Comparison of ENCODE assay signal across 10 cellular contexts in genomic region chr7:126700807-126701604, GRCh38.
DNase-seq lines count a peak whose midpoint lies in the region; ATAC-seq, FAIRE-seq and TF ChIP-seq lines count a peak whose summit lies in the region.
"Had no signal": no experiment of that assay in that cellular context is flagged by ENCODE, and none has a peak within 500 bp of the region (broad histone marks: within the 10 kb centered on the region; RNA-seq: fewer than 3 reads in every experiment).

No MANE protein-coding gene starts in this region.

- H2BK5ac ChIP-seq in mesenchymal stem cell (ENCODE audit: low read depth, low read length, poor library complexity, severe bottlenecking), result no peak overlapping the region

- H2AK5ac ChIP-seq in mesenchymal stem cell (ENCODE audit: low read length, severe bottlenecking), result no peak overlapping the region

- H3K18ac ChIP-seq in mesenchymal stem cell (ENCODE audit: low read depth in 1 of 2, low read length in 2 of 2), result no peak overlapping the region

- POLR2A ChIA-PET in GM12878 (lab: Charles Lee), result interaction anchor here (1.2 to 3.3 kb wide), 8 partner anchors 17 to 252 kb away, joined by 3 to 19 read pairs (median 6); no protein-coding TSS in a partner anchor

- no peak overlapping the region for H4K91ac ChIP-seq in mesenchymal stem cell (ENCODE audit: low read length)

- H3K4me1 ChIP-seq in GM12878 (ENCODE audit: control insufficient read depth, insufficient read depth, low read length) (peaks cover 31% of the 10 kb centered on the region), mesenchymal stem cell (ENCODE audit: control insufficient read depth, insufficient read depth, low read depth, low read length) (no peaks in the 10 kb centered on the region), aorta (ENCODE audit: control insufficient read depth in 1 of 2, insufficient read depth in 2 of 2, low read length in 2 of 2) (no peaks in the 10 kb centered on the region)

- H3K4me2 ChIP-seq in GM12878 (ENCODE audit: control insufficient read depth, insufficient read depth), result peak overlapping the region; percentile 51
- no peak overlapping the region for H3K4me2 ChIP-seq in mesenchymal stem cell (ENCODE audit: low read length, poor library complexity, severe bottlenecking)

- H3K4ac ChIP-seq in mesenchymal stem cell (ENCODE audit: low read depth in 1 of 2, low read length in 2 of 2), result no peak overlapping the region

- H3K4me3 ChIP-seq in GM12878, result 0 out of 2 replicates have a peak overlapping the region, but pooled peaks have one; percentile 35
- peak overlapping the region in 1 of 2 experiments; percentile 60 for H3K4me3 ChIP-seq in mesenchymal stem cell (ENCODE audit: insufficient read depth in 1 of 2, low read depth in 1 of 2, low read length in 2 of 2)
- no peak overlapping the region for H3K4me3 ChIP-seq in aorta (ENCODE audit: low read length in 2 of 2)

- no peak for TF ChIP-seq CTCF in GM12878 (IDR thresholded peaks at IDR 0.05 in 2 of 3, conservative IDR thresholded peaks at IDR 0.05 in 1 of 3; ENCODE audit: control insufficient read depth in 2 of 3, extremely low read depth in 1 of 3, insufficient read depth in 1 of 3, low read depth in 3 of 3, low read length in 3 of 3)

- no peak overlapping the region for H3K14ac ChIP-seq in mesenchymal stem cell (ENCODE audit: low read length in 2 of 2)

- H3K9ac ChIP-seq in GM12878 (ENCODE audit: control insufficient read depth, insufficient read depth, low read length) (peak overlapping the region; percentile 68), mesenchymal stem cell (ENCODE audit: low read length) (peak overlapping the region; percentile 82)

- FAIRE-seq in H54 (lab: Jason Lieb, UNC), result peak; percentile 98
- peak; percentile 98 for FAIRE-seq in GM12878 (lab: Jason Lieb, UNC)
- FAIRE-seq: A204.1 had no signal

- no peak overlapping the region for H4K8ac ChIP-seq in mesenchymal stem cell (ENCODE audit: low read length)

- DNase-seq in NCI-H146 (lab: John Stamatoyannopoulos, UW) (peak; percentile 16), NCI-H146 treated with DMSO at 0.1 percent for 48 hours (lab: John Stamatoyannopoulos, UW; ENCODE audit: unreplicated experiment) (no peak), H54 (ENCODE audit: insufficient read length, low spot score) (peak; percentile 47), LoVo (ENCODE audit: low spot score) (peak; percentile 34), SK-MEL-5 (ENCODE audit: low read depth, low spot score) (peak; percentile 78), GM12878 (ENCODE audit: low read depth, low spot score) (peak; percentile 98), mesenchymal stem cell (peak; percentile 98), aorta (peak; percentile 67 to 70)

- no peak overlapping the region for H2BK15ac ChIP-seq in mesenchymal stem cell (ENCODE audit: low read depth, poor library complexity, severe bottlenecking)

- H3K27me3 ChIP-seq in GM12878 (replicated peaks in 1 of 2; ENCODE audit: control insufficient read depth in 2 of 2, insufficient read depth in 2 of 2, low read length in 1 of 2) (no peaks in the 10 kb centered on the region), mesenchymal stem cell (ENCODE audit: control insufficient read depth in 1 of 2, insufficient read depth in 1 of 2, low read length in 2 of 2) (no peaks in the 10 kb centered on the region), aorta (ENCODE audit: control insufficient read depth in 1 of 2, insufficient read depth in 2 of 2, low read length in 1 of 2) (no peaks in the 10 kb centered on the region)
- H3K27me3 ChIP-seq: neutrophil had no signal

- peak; percentile 89 for ATAC-seq in GM12878
- no peak for ATAC-seq in aorta (ENCODE audit: low FRiP score)

- no peaks in the 10 kb centered on the region; the same call in 1 of the 2 replicates for H3K79me2 ChIP-seq in GM12878 (ENCODE audit: control insufficient read depth, insufficient read depth, low read length)

- no peaks in the 10 kb centered on the region for H3K79me1 ChIP-seq in mesenchymal stem cell (replicated peaks; ENCODE audit: low read length, poor library complexity, severe bottlenecking)

- TF ChIP-seq RAD21 in GM12878 (IDR thresholded peaks at IDR 0.05; ENCODE audit: insufficient read depth, low read depth, low read length), result peak; percentile 28

- H2BK120ac ChIP-seq in mesenchymal stem cell (ENCODE audit: low read depth, low read length), result no peak overlapping the region

- H3K9me3 ChIP-seq in GM12878 (replicated peaks; ENCODE audit: control insufficient read depth, insufficient read depth, low read length) (peaks cover 3% of the 10 kb centered on the region; the same call in 2 of the 3 replicates), mesenchymal stem cell (ENCODE audit: control insufficient read depth, low read length) (no peaks in the 10 kb centered on the region), aorta (ENCODE audit: control insufficient read depth, low read length) (no peaks in the 10 kb centered on the region)
- H3K9me3 ChIP-seq: neutrophil had no signal

- SMC1A ChIA-PET in GM12878 (lab: Charles Lee; ENCODE audit: uncharacterized antibody, unreplicated experiment), result interaction anchor here (0.6 to 6.0 kb wide), 29 partner anchors 8 to 1132 kb away, joined by 3 to 122 read pairs (median 4); no protein-coding TSS in a partner anchor

- TF ChIP-seq POLR2A in H54 (IDR thresholded peaks at IDR 0.05; ENCODE audit: low read depth, low read length) (no peak), GM12878 (IDR thresholded peaks at IDR 0.05; ENCODE audit: low read depth, low read length) (peak; percentile 77)

- H3K36me3 ChIP-seq in GM12878 (ENCODE audit: control insufficient read depth in 2 of 2, insufficient read depth in 2 of 2, low read length in 1 of 2), result no peaks in the 10 kb centered on the region
- no peaks in the 10 kb centered on the region for H3K36me3 ChIP-seq in mesenchymal stem cell (ENCODE audit: control insufficient read depth in 1 of 2, insufficient read depth in 2 of 2, low read depth in 1 of 2, low read length in 2 of 2)
- H3K36me3 ChIP-seq in aorta (ENCODE audit: control insufficient read depth in 1 of 2, insufficient read depth in 2 of 2, low read length in 1 of 2), result no peaks in the 10 kb centered on the region
- H3K36me3 ChIP-seq: neutrophil had no signal

- no TSS peak for BruUV-seq in GM12878 (replicated peaks; lab: Mats Ljungman, UMichigan)

- in situ Hi-C loops in SK-MEL-5 (cut with HindIII; ENCODE audit: low pct_unique_long_range_greater_than_20kb, low sequenced_read_pairs) (no loop called here), GM12878 (cut with MboI) (no loop called here)

- H2AFZ ChIP-seq in GM12878 (ENCODE audit: control insufficient read depth, low read depth, low read length), result peak overlapping the region; percentile 41; the same call in 1 of the 2 replicates
- no peak overlapping the region for H2AFZ ChIP-seq in mesenchymal stem cell (ENCODE audit: low read depth, low read length)

- H3K27ac ChIP-seq in GM12878 (ENCODE audit: control insufficient read depth, insufficient read depth), result peak overlapping the region; percentile 96
- peak overlapping the region; percentile 93 for H3K27ac ChIP-seq in mesenchymal stem cell (ENCODE audit: low read length, poor library complexity, severe bottlenecking)
- no peak overlapping the region for H3K27ac ChIP-seq in aorta (ENCODE audit: low read depth in 1 of 2, low read length in 2 of 2)
- H3K27ac ChIP-seq: neutrophil had no signal

- H4K20me1 ChIP-seq in GM12878 (ENCODE audit: control insufficient read depth, insufficient read depth), result no peaks in the 10 kb centered on the region

- H2BK12ac ChIP-seq in mesenchymal stem cell (ENCODE audit: low read length in 2 of 2), result no peak overlapping the region

- WGBS in GM12878 (ENCODE audit: insufficient coverage, insufficient replicate concordance, low lambda C conversion rate, missing lambda C conversion rate), result 0% methylated on average over 5 of the region's 5 CpGs
- 0% methylated on average over 1 of the region's 5 CpGs for WGBS in mesenchymal stem cell
- 13 to 19% methylated on average over 5 of the region's 5 CpGs for WGBS in aorta, 2 donors

- intact Hi-C loops in GM12878 (cut with micrococcal nuclease; ENCODE audit: unreplicated experiment), result loop anchor here (1.0 to 5.0 kb wide), 5 partner anchors 19 to 251 kb away; no protein-coding TSS in a partner anchor
- intact Hi-C loops in aorta (cut with DNase I), result no loop called here

- no peak overlapping the region for H3K23ac ChIP-seq in mesenchymal stem cell (ENCODE audit: low read length in 2 of 2)

- RAD21 ChIA-PET in GM12878 (lab: Charles Lee; ENCODE audit: unreplicated experiment), result interaction anchor here (0.9 to 5.6 kb wide), 21 partner anchors 11 to 275 kb away, joined by 3 to 189 read pairs (median 5); no protein-coding TSS in a partner anchor

- CTCF ChIA-PET in GM12878 (lab: Yijun Ruan, JAX), result interaction anchor here (0.8 to 5.4 kb wide), 7 partner anchors 19 to 253 kb away, joined by 3 to 43 read pairs (median 7); no protein-coding TSS in a partner anchor

- peak; percentile 97 to 99 for TF ChIP-seq EP300 in GM12878 (IDR thresholded peaks at IDR 0.05; ENCODE audit: borderline replicate concordance in 1 of 2, control insufficient read depth in 1 of 2, low read depth in 2 of 2, low read length in 2 of 2)

TF ChIP-seq in GM12878, 131 proteins besides CTCF, POLR2A, EP300 and RAD21 (continues in another document):
- TF ChIP-seq ETV6 (conservative IDR thresholded peaks at IDR 0.05 in 1 of 2, IDR thresholded peaks at IDR 0.05 in 1 of 2; ENCODE audit: borderline replicate concordance in 1 of 2, low read depth in 1 of 2), result peak in 1 of 2 experiments; percentile 97; a peak in 2 of 4 replicates
- TF ChIP-seq PAX8 (IDR thresholded peaks at IDR 0.05), result no peak
- TF ChIP-seq, protein P1, sequence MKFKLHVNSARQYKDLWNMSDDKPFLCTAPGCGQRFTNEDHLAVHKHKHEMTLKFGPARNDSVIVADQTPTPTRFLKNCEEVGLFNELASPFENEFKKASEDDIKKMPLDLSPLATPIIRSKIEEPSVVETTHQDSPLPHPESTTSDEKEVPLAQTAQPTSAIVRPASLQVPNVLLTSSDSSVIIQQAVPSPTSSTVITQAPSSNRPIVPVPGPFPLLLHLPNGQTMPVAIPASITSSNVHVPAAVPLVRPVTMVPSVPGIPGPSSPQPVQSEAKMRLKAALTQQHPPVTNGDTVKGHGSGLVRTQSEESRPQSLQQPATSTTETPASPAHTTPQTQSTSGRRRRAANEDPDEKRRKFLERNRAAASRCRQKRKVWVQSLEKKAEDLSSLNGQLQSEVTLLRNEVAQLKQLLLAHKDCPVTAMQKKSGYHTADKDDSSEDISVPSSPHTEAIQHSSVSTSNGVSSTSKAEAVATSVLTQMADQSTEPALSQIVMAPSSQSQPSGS (IDR thresholded peaks at IDR 0.05; ENCODE audit: low read length), result peak; percentile 95
- no peak for TF ChIP-seq HDAC6 (IDR thresholded peaks at IDR 0.05; ENCODE audit: unreplicated experiment)
- TF ChIP-seq BHLHE40 (IDR thresholded peaks at IDR 0.05; ENCODE audit: borderline replicate concordance in 1 of 2, low read depth in 2 of 2, low read length in 1 of 2), result peak; percentile 88 to 89

Comparison
In these comparisons a context has a peak if more than half of its experiments do, and no peak if none do; other contexts are left out.
1. H3K27ac ChIP-seq: peak in GM12878 (single experiment) and mesenchymal stem cell (single experiment); none in aorta (0 of 2).